11 cellular contexts compared by ENCODE assay signal in the genomic region with DNA sequence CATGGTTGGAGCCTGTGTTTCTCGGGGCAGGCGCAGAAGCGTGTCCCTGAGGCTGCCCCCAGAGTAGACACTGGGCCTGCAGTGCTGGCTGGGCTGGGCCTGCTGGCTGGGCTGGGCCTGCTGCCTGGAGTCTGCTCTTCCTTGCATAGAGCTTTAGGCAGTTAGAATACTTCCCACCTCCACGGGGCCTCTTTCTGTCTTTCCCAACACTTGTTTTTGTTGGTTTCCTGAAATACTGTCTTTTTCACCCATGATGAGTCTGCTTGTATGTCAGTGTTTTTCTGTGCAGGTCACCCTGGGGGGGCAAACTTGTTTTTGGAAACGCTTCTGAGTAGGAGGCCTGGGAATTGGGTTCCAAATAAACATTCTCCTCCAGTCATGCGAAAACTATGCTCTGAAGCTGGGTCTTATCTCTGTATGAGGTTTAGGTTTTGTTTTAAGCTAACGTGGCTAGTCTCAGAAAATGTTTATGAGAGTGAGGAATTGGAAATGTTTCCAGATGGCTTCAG. TPM values are rescaled to one million over a fixed set of nuclear protein-coding genes. Genes with fewer than 3 reads are reported as not detected.
DNase-seq lines count a peak whose midpoint lies in the region; ATAC-seq, FAIRE-seq and TF ChIP-seq lines count a peak whose summit lies in the region.
"Had no signal": no experiment of that assay in that cellular context is flagged by ENCODE, and none has a peak within 500 bp of the region (broad histone marks: within the 10 kb centered on the region; RNA-seq: fewer than 3 reads in every experiment).

No MANE protein-coding gene starts in this region.

- H3K27ac ChIP-seq in endodermal cell (ENCODE audit: low read depth, low read length): no peak overlapping the region

- POLR2A ChIA-PET in activated CD8-positive, alpha-beta T cell treated with anti-CD3 and anti-CD28 coated beads for 36 hours (lab: Charles Lee): interaction anchor here (0.6 kb wide), 1 partner anchor 81 kb away, joined by 3 read pairs; no protein-coding TSS in a partner anchor

- 87 to 92% methylated on average over 5 to 7 of the region's 7 CpGs for WGBS in endodermal cell (ENCODE audit: insufficient coverage in 1 of 2, insufficient read length in 1 of 2), 2 experiments

- intact Hi-C loops in activated CD8-positive, alpha-beta T cell treated with anti-CD3 and anti-CD28 coated beads for 36 hours (cut with micrococcal nuclease): no loop called here

- DNase-seq in HTR-8/SVneo (ENCODE audit: insufficient read length, low spot score) (peak; percentile 45), endodermal cell (peak; percentile 50), mesothelial cell of epicardium (ENCODE audit: low spot score in 2 of 2, unreplicated experiment in 2 of 2) (no peak), type B pancreatic cell (ENCODE audit: extremely low spot score, unreplicated experiment) (no peak), NCI-H146 (lab: John Stamatoyannopoulos, UW) (no peak), cerebellar cortex (ENCODE audit: low spot score) (no peak)
- no peak for DNase-seq in activated CD8-positive, alpha-beta T cell treated with anti-CD3 and anti-CD28 coated beads for 36 hours
- DNase-seq: MV-4-11 had no signal

- no peak overlapping the region for H3K9ac ChIP-seq in endodermal cell (ENCODE audit: extremely low read depth, low read length, poor library complexity, severe bottlenecking)

- H3K27me3 Mint-ChIP-seq in endodermal cell (ENCODE audit: insufficient read depth): no peaks in the 10 kb centered on the region
- H3K27me3 Mint-ChIP-seq in mesothelial cell of epicardium (ENCODE audit: low read depth): no peaks in the 10 kb centered on the region
- H3K27me3 Mint-ChIP-seq in type B pancreatic cell: no peaks in the 10 kb centered on the region
- H3K27me3 Mint-ChIP-seq in activated CD8-positive, alpha-beta T cell treated with anti-CD3 and anti-CD28 coated beads for 36 hours: no peaks in the 10 kb centered on the region
- H3K27me3 Mint-ChIP-seq: activated naive CD4-positive, alpha-beta T cell treated with anti-CD3 and anti-CD28 coated beads, Interleukin-2, amount 50 U/mL, for 24 hours had no signal

- ATAC-seq in activated CD8-positive, alpha-beta T cell treated with anti-CD3 and anti-CD28 coated beads for 36 hours: no peak
- no peak for ATAC-seq in GM18511 (IDR thresholded peaks at IDR 0.05; ENCODE audit: unreplicated experiment)
- ATAC-seq: SK-N-SH treated with all-trans-retinoic acid at 6 μM for 48 hours had no signal

- H3K4me1 Mint-ChIP-seq in endodermal cell: peaks cover 4% of the 10 kb centered on the region
- peaks cover 28% of the 10 kb centered on the region for H3K4me1 Mint-ChIP-seq in mesothelial cell of epicardium
- peaks cover 7% of the 10 kb centered on the region for H3K4me1 Mint-ChIP-seq in type B pancreatic cell (ENCODE audit: unreplicated experiment)
- H3K4me1 Mint-ChIP-seq in activated CD8-positive, alpha-beta T cell treated with anti-CD3 and anti-CD28 coated beads for 36 hours (ENCODE audit: low read depth): no peaks in the 10 kb centered on the region
- H3K4me1 Mint-ChIP-seq: activated naive CD4-positive, alpha-beta T cell treated with anti-CD3 and anti-CD28 coated beads, Interleukin-2, amount 50 U/mL, for 24 hours had no signal

- no peak overlapping the region for H3K4me3 ChIP-seq in endodermal cell (ENCODE audit: low read length)

- H3K36me3 Mint-ChIP-seq in endodermal cell (ENCODE audit: low read depth) (peaks cover 46% of the 10 kb centered on the region), mesothelial cell of epicardium (peaks cover 13% of the 10 kb centered on the region), type B pancreatic cell (peaks cover 6% of the 10 kb centered on the region)
- peaks cover 9% of the 10 kb centered on the region for H3K36me3 Mint-ChIP-seq in activated CD8-positive, alpha-beta T cell treated with anti-CD3 and anti-CD28 coated beads for 36 hours (ENCODE audit: low read depth)

- H3K27ac Mint-ChIP-seq in endodermal cell (peak overlapping the region; percentile 64), mesothelial cell of epicardium (peak overlapping the region; percentile 82), type B pancreatic cell (peak overlapping the region; percentile 69)
- H3K27ac Mint-ChIP-seq in activated CD8-positive, alpha-beta T cell treated with anti-CD3 and anti-CD28 coated beads for 36 hours: no peak overlapping the region

- peak; percentile 16 for FAIRE-seq in HTR-8/SVneo (lab: Jason Lieb, UNC)

- H3K27me3 ChIP-seq in endodermal cell (ENCODE audit: control insufficient read depth, insufficient read depth, low read length, poor library complexity, severe bottlenecking): no peaks in the 10 kb centered on the region

- H3K4me1 ChIP-seq in endodermal cell (ENCODE audit: control insufficient read depth, insufficient read depth, low read length): no peaks in the 10 kb centered on the region

- no peak overlapping the region for H3K4me3 Mint-ChIP-seq in endodermal cell
- no peak overlapping the region for H3K4me3 Mint-ChIP-seq in mesothelial cell of epicardium
- no peak overlapping the region for H3K4me3 Mint-ChIP-seq in type B pancreatic cell
- H3K4me3 Mint-ChIP-seq in activated CD8-positive, alpha-beta T cell treated with anti-CD3 and anti-CD28 coated beads for 36 hours: no peak overlapping the region
- H3K4me3 Mint-ChIP-seq: activated naive CD4-positive, alpha-beta T cell treated with anti-CD3 and anti-CD28 coated beads, Interleukin-2, amount 50 U/mL, for 24 hours had no signal

- no peaks in the 10 kb centered on the region for H3K9me3 Mint-ChIP-seq in endodermal cell
- no peaks in the 10 kb centered on the region for H3K9me3 Mint-ChIP-seq in mesothelial cell of epicardium
- H3K9me3 Mint-ChIP-seq in type B pancreatic cell: no peaks in the 10 kb centered on the region
- H3K9me3 Mint-ChIP-seq in activated CD8-positive, alpha-beta T cell treated with anti-CD3 and anti-CD28 coated beads for 36 hours: no peaks in the 10 kb centered on the region
- H3K9me3 Mint-ChIP-seq: activated naive CD4-positive, alpha-beta T cell treated with anti-CD3 and anti-CD28 coated beads, Interleukin-2, amount 50 U/mL, for 24 hours had no signal

- peaks cover 68% of the 10 kb centered on the region for H3K36me3 ChIP-seq in endodermal cell (ENCODE audit: control insufficient read depth, insufficient read depth, low read length)

- CTCF ChIA-PET in activated CD8-positive, alpha-beta T cell treated with anti-CD3 and anti-CD28 coated beads for 36 hours (lab: Charles Lee): no interaction called here

- TF ChIP-seq CTCF in endodermal cell (conservative IDR thresholded peaks at IDR 0.05): no peak
- TF ChIP-seq CTCF in mesothelial cell of epicardium (IDR thresholded peaks at IDR 0.05; ENCODE audit: unreplicated experiment): no peak
- TF ChIP-seq CTCF in type B pancreatic cell (conservative IDR thresholded peaks at IDR 0.05): no peak
- TF ChIP-seq CTCF in activated CD8-positive, alpha-beta T cell treated with anti-CD3 and anti-CD28 coated beads for 36 hours (IDR thresholded peaks at IDR 0.05): no peak

- no peaks in the 10 kb centered on the region for H3K9me3 ChIP-seq in endodermal cell (ENCODE audit: control insufficient read depth, low read length)

RNA-seq across cellular contexts. Expression of a gene that starts 32.2 kb away (rescaled TPM):
- total RNA-seq in endodermal cell (100 to 1,000 TPM in 1 of 2 donors, 10 to 100 TPM in 1; 45.9 to 114 TPM), mesothelial cell of epicardium (37.9 to 41.7 TPM (median 41.2 TPM) in 3 replicates), type B pancreatic cell (ENCODE audit: low replicate concordance) (32.3 and 33.5 TPM in 2 replicates)
- 27.2 TPM for polyA plus RNA-seq in endodermal cell (2013, experiment 1 of 2)
- polyA plus RNA-seq in endodermal cell (2013, experiment 2 of 2): 32.3 TPM
- total RNA-seq in activated CD8-positive, alpha-beta T cell treated with anti-CD3 and anti-CD28 coated beads for 36 hours: 10 to 100 TPM; 25.5 to 26.3 TPM

RNA-seq across cellular contexts. Expression of a gene that starts 32.2 kb away (rescaled TPM):
- 100 to 1,000 TPM in 1 of 2 donors, 10 to 100 TPM in 1; 55.1 to 146 TPM for total RNA-seq in endodermal cell
- polyA plus RNA-seq in endodermal cell (2013, experiment 1 of 2): 23.7 TPM
- polyA plus RNA-seq in endodermal cell (2013, experiment 2 of 2): 23.1 TPM
- 57.5 to 60.0 TPM (median 59.7 TPM) in 3 replicates for total RNA-seq in mesothelial cell of epicardium
- 34.0 and 43.8 TPM in 2 replicates for total RNA-seq in type B pancreatic cell (ENCODE audit: low replicate concordance)
- total RNA-seq in activated CD8-positive, alpha-beta T cell treated with anti-CD3 and anti-CD28 coated beads for 36 hours: 10 to 100 TPM; 24.2 to 27.8 TPM

Comparison
In these comparisons a context has a peak if more than half of its experiments do, and no peak if none do; other contexts are left out.
1. DNase-seq: peak in HTR-8/SVneo (single experiment) and endodermal cell (single experiment); none in mesothelial cell of epicardium (0 of 2), type B pancreatic cell (single experiment), activated CD8-positive, alpha-beta T cell treated with anti-CD3 and anti-CD28 coated beads for 36 hours (single experiment), NCI-H146 (single experiment) and cerebellar cortex (single experiment).